In the genomic region with DNA sequence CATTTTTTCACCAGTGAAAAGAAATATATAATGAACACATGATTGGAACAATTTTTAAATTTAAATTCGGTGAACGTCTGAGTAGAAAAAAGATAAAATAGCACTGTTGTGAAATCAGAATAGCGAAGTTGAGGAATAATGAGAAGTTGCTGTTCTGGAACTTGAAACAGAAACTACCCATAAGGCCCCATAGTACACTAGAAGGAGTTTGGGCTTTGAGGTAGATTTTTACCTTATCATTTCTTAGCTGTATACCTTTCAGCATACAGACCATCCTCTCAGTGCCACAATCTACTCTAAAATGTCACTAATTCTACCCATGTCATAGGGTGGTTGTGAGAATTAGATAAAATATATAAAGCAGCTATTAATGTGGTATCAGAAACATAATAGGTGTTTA, we compare ENCODE assay signal across 26 cellular contexts.
"Had no signal": no experiment of that assay in that cellular context is flagged by ENCODE, and none has a peak within 500 bp of the region (broad histone marks: within the 10 kb centered on the region; RNA-seq: fewer than 3 reads in every experiment).

No MANE protein-coding gene starts in this region.

- H3K9me3 ChIP-seq: ascending aorta, lower lobe of right lung, sigmoid colon, stomach, suprapubic skin, tibial nerve had no signal

- H3K27me3 ChIP-seq: ascending aorta, brain microvascular endothelial cell, hepatocyte, sigmoid colon, stomach, suprapubic skin, tibial nerve had no signal

- DNase-seq: activated CD4-positive, alpha-beta T cell treated with anti-CD3 and anti-CD28 coated beads, Interleukin-2, amount 50 U/mL, for 1 hour; activated CD4-positive, CD25-positive, alpha-beta regulatory T cell treated with anti-CD3 and anti-CD28 coated beads, Interleukin-2, amount 50 U/mL, for 72 hours; activated CD8-positive, alpha-beta T cell treated with anti-CD3 and anti-CD28 coated beads, Interleukin-2, amount 10 ng/mL, durations not matched to agents 7 days and 5 days; brain microvascular endothelial cell; caudate nucleus; effector memory CD4-positive, alpha-beta T cell; foreskin melanocyte; glutamatergic neuron; immature natural killer cell; lower lobe of right lung; naive B cell; occipital lobe; posterior cingulate gyrus; sigmoid colon; stimulated activated CD4-positive, alpha-beta T cell treated with anti-CD3 and anti-CD28 coated beads, Interleukin-15, amount 100 ng/mL, for 24 hours; stomach; WERI-Rb-1 had no signal

- H3K4me3 ChIP-seq: ascending aorta, hepatocyte, lower lobe of right lung, sigmoid colon, smooth muscle cell, stomach, suprapubic skin, tibial nerve had no signal

- H3K27ac ChIP-seq: ascending aorta, brain microvascular endothelial cell, hepatocyte, lower lobe of right lung, sigmoid colon, stomach, suprapubic skin, tibial nerve, WERI-Rb-1 had no signal

- H3K4me1 ChIP-seq: ascending aorta, sigmoid colon, suprapubic skin, tibial nerve had no signal

- H3K36me3 ChIP-seq: brain microvascular endothelial cell, WERI-Rb-1 had no signal

- ATAC-seq: activated CD8-positive, alpha-beta T cell treated with anti-CD3 and anti-CD28 coated beads, Interleukin-2, amount 10 ng/mL, durations not matched to agents 7 days and 5 days; activated naive CD4-positive, alpha-beta T cell treated with anti-CD3 and anti-CD28 coated beads, Interleukin-2, amount 50 U/mL, for 72 hours; esophagus mucosa; left lobe of liver; lower lobe of right lung; stimulated activated memory B cell treated with anti-CD40 and anti-IgM and Interleukin-4, amounts not matched to agents 10 μg/mL and 1 μg/mL and 100 μg/mL, for 72 hours had no signal
